Comparison of ENCODE assay signal across 8 cellular contexts in genomic region chr1:54887665-54888071, GRCh38. TPM values are rescaled to one million over a fixed set of nuclear protein-coding genes. Genes with fewer than 3 reads are reported as not detected.
A peak's percentile ranks its signal among the peaks of the same experiment; 100 is the strongest.
DNase-seq lines count a peak whose midpoint lies in the region; ATAC-seq and TF ChIP-seq lines count a peak whose summit lies in the region.

No MANE protein-coding gene starts in this region.

- H3K9me2 ChIP-seq in SU-DHL-6 (replicated peaks; ENCODE audit: insufficient read depth, low read length): no peaks in the 10 kb centered on the region

- peaks cover 31% of the 10 kb centered on the region for H3K4me1 ChIP-seq in HAP-1

- H3K27ac ChIP-seq in SU-DHL-6 (ENCODE audit: low read depth, low read length): peak overlapping the region; percentile 54

- POLR2A ChIA-PET in GM10248 (lab: Yijun Ruan, JAX): no interaction called here

- TF ChIP-seq CTCF in AG10803 (conservative IDR thresholded peaks at IDR 0.05; ENCODE audit: low read length) (no peak), SU-DHL-6 (IDR thresholded peaks at IDR 0.05; ENCODE audit: insufficient read depth, low read length, poor library complexity, severe bottlenecking) (no peak), neural crest cell (conservative IDR thresholded peaks at IDR 0.05) (no peak), GM10248 (IDR thresholded peaks at IDR 0.05; ENCODE audit: control extremely low read depth, extremely low read depth, low read depth, missing control alignments) (no peak)

- in situ Hi-C loops in HAP-1 (cut with MboI; ENCODE audit: low sequenced_read_pairs): no loop called here

- no peaks in the 10 kb centered on the region for H3K9me3 Mint-ChIP-seq in neural crest cell

- no peak for ATAC-seq in GM19035 (IDR thresholded peaks at IDR 0.05; ENCODE audit: unreplicated experiment)
- ATAC-seq in GM21381 (IDR thresholded peaks at IDR 0.05; ENCODE audit: unreplicated experiment): no peak

- H3K4me1 Mint-ChIP-seq in neural crest cell: peaks cover 58% of the 10 kb centered on the region

- peaks cover 3% of the 10 kb centered on the region; the same call in 1 of the 2 replicates for H3F3A ChIP-seq in SU-DHL-6 (ENCODE audit: insufficient read depth)

- peak; percentile 49 for DNase-seq in AG10803 (ENCODE audit: low read depth)
- DNase-seq in HAP-1 (ENCODE audit: low spot score in 2 of 2): no peak
- DNase-seq in fibroblast of peridontal ligament (ENCODE audit: extremely low read depth): peak; percentile 38
- DNase-seq in neural crest cell (ENCODE audit: low read depth, low spot score): no peak
- no peak for DNase-seq in GM10248 (ENCODE audit: extremely low spot score)

- H3K9ac ChIP-seq in SU-DHL-6 (ENCODE audit: low read length): peak overlapping the region; percentile 95

- no peaks in the 10 kb centered on the region for H3K27me3 ChIP-seq in HAP-1 (ENCODE audit: low read depth)
- H3K27me3 ChIP-seq in SU-DHL-6 (ENCODE audit: low read length): no peaks in the 10 kb centered on the region

- peak overlapping the region; percentile 71 for H2AFZ ChIP-seq in SU-DHL-6 (ENCODE audit: low read depth, low read length, severe bottlenecking)

- peak overlapping the region; percentile 90 for H3K4me3 ChIP-seq in AG10803 (ENCODE audit: low read length)
- peak overlapping the region; percentile 84 for H3K4me3 ChIP-seq in HAP-1
- peak overlapping the region; percentile 93 for H3K4me3 ChIP-seq in SU-DHL-6 (ENCODE audit: insufficient read depth, low read length, poor library complexity, severe bottlenecking)

- CTCF ChIA-PET in GM10248 (lab: Yijun Ruan, JAX): interaction anchor here (1.0 to 3.8 kb wide), 5 partner anchors 13 to 57 kb away, joined by 3 to 17 read pairs (median 3); no protein-coding TSS in a partner anchor

- peaks cover 43% of the 10 kb centered on the region for H3K79me2 ChIP-seq in SU-DHL-6 (ENCODE audit: insufficient read depth, low read length)

- no peaks in the 10 kb centered on the region for H3K9me3 ChIP-seq in HAP-1
- H3K9me3 ChIP-seq in SU-DHL-6 (ENCODE audit: insufficient read depth, low read length): no peaks in the 10 kb centered on the region

- peaks cover 13% of the 10 kb centered on the region for H3K36me3 Mint-ChIP-seq in neural crest cell (ENCODE audit: low read depth)

- H4K20me1 ChIP-seq in SU-DHL-6 (ENCODE audit: low read depth, low read length): no peaks in the 10 kb centered on the region; the same call in 1 of the 2 replicates

- H3K27me3 Mint-ChIP-seq in neural crest cell (ENCODE audit: low read depth): no peaks in the 10 kb centered on the region

- H3K27ac Mint-ChIP-seq in neural crest cell (ENCODE audit: unreplicated experiment): peak overlapping the region; percentile 95

- peak overlapping the region; percentile 89 for H3K4me2 ChIP-seq in SU-DHL-6 (ENCODE audit: low read depth, low read length, poor library complexity, severe bottlenecking)

- peak overlapping the region; percentile 97 for H3K4me3 Mint-ChIP-seq in neural crest cell

- H3K36me3 ChIP-seq in HAP-1 (replicated peaks) (peaks cover 20% of the 10 kb centered on the region), SU-DHL-6 (ENCODE audit: low read length) (peaks cover 22% of the 10 kb centered on the region)

RNA-seq across cellular contexts. Expression of gene DHCR24, which starts 0.7 kb away (rescaled TPM):
- total RNA-seq in neural crest cell: 396 and 417 TPM in 2 replicates

Comparison
In these comparisons a context has a peak if more than half of its experiments do, and no peak if none do; other contexts are left out.
1. DNase-seq: peak in AG10803 (single experiment) and fibroblast of peridontal ligament (single experiment); none in HAP-1 (0 of 2), neural crest cell (single experiment) and GM10248 (single experiment).
2. Peak in every context shown above with its lines, with median percentiles within 50 percentile points of each other: H3K4me3 ChIP-seq.